Comparison of ENCODE assay signal across 7 cellular contexts in the genomic region with DNA sequence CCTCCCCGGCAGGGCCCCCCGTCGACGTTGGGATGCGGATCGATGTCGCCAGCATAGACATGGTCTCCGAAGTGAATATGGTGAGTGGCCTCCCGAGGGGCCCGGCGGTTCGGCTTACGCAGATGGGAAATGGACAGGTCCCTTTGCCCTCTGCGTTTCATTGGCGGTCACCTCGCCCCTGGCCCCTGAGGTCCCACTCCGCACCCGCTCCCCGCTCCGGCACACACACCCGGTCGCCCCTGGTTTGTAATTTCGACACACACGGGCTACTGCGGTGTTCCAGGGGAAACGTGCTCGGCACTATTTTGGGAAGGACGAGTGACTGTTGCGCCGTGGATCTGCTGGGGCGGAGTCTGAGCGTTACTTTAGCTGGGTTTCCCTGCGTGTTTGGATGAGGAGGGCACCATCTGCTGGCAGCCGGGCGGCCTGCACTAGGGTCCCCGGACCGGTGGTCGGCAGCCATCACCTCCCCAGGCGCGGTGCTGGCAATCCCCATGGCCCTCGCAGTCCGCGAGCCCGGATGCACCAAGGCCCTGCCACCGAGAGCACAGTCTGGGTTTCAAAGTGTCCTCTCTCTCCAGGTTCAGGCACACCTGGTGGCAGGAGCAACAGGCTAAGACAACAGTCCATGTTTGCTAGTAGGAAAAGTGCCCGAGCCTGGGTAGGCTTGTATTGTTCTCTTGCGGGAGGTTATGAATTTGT. TPM values are rescaled to one million over a fixed set of nuclear protein-coding genes. Genes with fewer than 3 reads are reported as not detected.
DNase-seq lines count a peak whose midpoint lies in the region; TF ChIP-seq lines count a peak whose summit lies in the region.

No MANE protein-coding gene starts in this region.

- TF ChIP-seq CTCF in GM12873 (IDR thresholded peaks at IDR 0.05; ENCODE audit: insufficient read depth, low read depth, low read length, missing control alignments) (peak; percentile 76), choroid plexus epithelial cell (conservative IDR thresholded peaks at IDR 0.05; ENCODE audit: low read depth, low read length) (peak; percentile 91), kidney epithelial cell (IDR thresholded peaks at IDR 0.05; ENCODE audit: insufficient read depth, low read length, poor library complexity, severe bottlenecking) (peak; percentile 97)

- in situ Hi-C loops in KBM-7 (cut with MboI; ENCODE audit: low pct_unique_long_range_greater_than_20kb, low sequenced_read_pairs), result no loop called here

- H3K9me3 Mint-ChIP-seq in T-helper 2 cell treated with Interferon-gamma antibody and Interleukin-4, amounts not matched to agents 5 μg/mL and 100 μg/mL, for 36 hours, result no peaks in the 10 kb centered on the region

- DNase-seq in GOT3 (lab: John Stamatoyannopoulos, UW) (peak; percentile 7), KBM-7 (peak; percentile 49), choroid plexus epithelial cell (ENCODE audit: low read depth) (peak; percentile 65), kidney epithelial cell (ENCODE audit: low read depth) (peak; percentile 5)
- peak; percentile 22 for DNase-seq in T-helper 2 cell treated with Interferon-gamma antibody and Interleukin-4, amounts not matched to agents 5 μg/mL and 100 μg/mL, for 36 hours (ENCODE audit: low spot score)
- DNase-seq in stimulated activated CD4-positive, alpha-beta T cell treated with anti-CD3 and anti-CD28 coated beads, Interleukin-15, amount 100 ng/mL, for 48 hours (ENCODE audit: low read depth in 2 of 2), result peak; percentile 10 to 22

- no peak overlapping the region for H3K27ac Mint-ChIP-seq in T-helper 2 cell treated with Interferon-gamma antibody and Interleukin-4, amounts not matched to agents 5 μg/mL and 100 μg/mL, for 36 hours

- H3K27me3 Mint-ChIP-seq in T-helper 2 cell treated with Interferon-gamma antibody and Interleukin-4, amounts not matched to agents 5 μg/mL and 100 μg/mL, for 36 hours (ENCODE audit: low read depth), result peaks cover 43% of the 10 kb centered on the region

- no peaks in the 10 kb centered on the region for H3K36me3 Mint-ChIP-seq in T-helper 2 cell treated with Interferon-gamma antibody and Interleukin-4, amounts not matched to agents 5 μg/mL and 100 μg/mL, for 36 hours (ENCODE audit: low read depth)

- peak overlapping the region; percentile 64 for H3K4me3 ChIP-seq in choroid plexus epithelial cell (ENCODE audit: low read depth, low read length)
- peak overlapping the region; percentile 48 for H3K4me3 ChIP-seq in kidney epithelial cell (ENCODE audit: low read depth, low read length)

- peaks cover 17% of the 10 kb centered on the region for H3K4me1 Mint-ChIP-seq in T-helper 2 cell treated with Interferon-gamma antibody and Interleukin-4, amounts not matched to agents 5 μg/mL and 100 μg/mL, for 36 hours (ENCODE audit: low read depth)

- peaks cover 5% of the 10 kb centered on the region for H3K27me3 ChIP-seq in kidney epithelial cell (ENCODE audit: control insufficient read depth, insufficient read depth, low read length)

- peak overlapping the region; percentile 83 for H3K4me3 Mint-ChIP-seq in T-helper 2 cell treated with Interferon-gamma antibody and Interleukin-4, amounts not matched to agents 5 μg/mL and 100 μg/mL, for 36 hours

- no peaks in the 10 kb centered on the region for H3K36me3 ChIP-seq in kidney epithelial cell (ENCODE audit: control insufficient read depth, insufficient read depth, low read length)

RNA-seq across cellular contexts. Expression of gene GABRB1, which starts 1.2 kb away (rescaled TPM):
- total RNA-seq in kidney epithelial cell, result not detected in 2 replicates

RNA-seq across cellular contexts. Expression of gene GABRA4, which starts 39.2 kb away (rescaled TPM):
- total RNA-seq in kidney epithelial cell, result not detected in 2 replicates

Comparison
In these comparisons a context has a peak if more than half of its experiments do, and no peak if none do; other contexts are left out.
1. Peak in every context shown above with its lines: DNase-seq and H3K4me3 ChIP-seq.
2. DNase-seq: peak in every context shown above with its lines; median percentile 65 in choroid plexus epithelial cell; 49 in KBM-7; 22 in T-helper 2 cell treated with Interferon-gamma antibody and Interleukin-4, amounts not matched to agents 5 μg/mL and 100 μg/mL, for 36 hours; 16 in stimulated activated CD4-positive, alpha-beta T cell treated with anti-CD3 and anti-CD28 coated beads, Interleukin-15, amount 100 ng/mL, for 48 hours; 7 in GOT3; 5 in kidney epithelial cell.